27 cellular contexts compared by ENCODE assay signal in genomic region chr5:77083088-77083487, GRCh38.
"Had no signal": no experiment of that assay in that cellular context is flagged by ENCODE, and none has a peak within 500 bp of the region (broad histone marks: within the 10 kb centered on the region; RNA-seq: fewer than 3 reads in every experiment).

No MANE protein-coding gene starts in this region.

- ATAC-seq: activated T-cell treated with anti-CD3 and anti-CD28 coated beads, Interleukin-2, amount 50 U/mL, for 4 hours; body of pancreas; gastroesophageal sphincter; right lobe of liver had no signal

- H3K4me3 ChIP-seq: body of pancreas, cardiac muscle cell, colonic mucosa, gastroesophageal sphincter, hepatocyte, left ventricle myocardium inferior, lung, right lobe of liver, thoracic aorta, uterus had no signal

- H3K27me3 ChIP-seq: body of pancreas, colonic mucosa, gastroesophageal sphincter, hepatocyte, right lobe of liver, uterus had no signal

- H3K9me3 ChIP-seq: body of pancreas, colonic mucosa, gastroesophageal sphincter, left ventricle myocardium inferior, right lobe of liver, thoracic aorta, uterus had no signal

- H3K9me3 Mint-ChIP-seq: activated CD4-positive, alpha-beta memory T cell treated with anti-CD3 and anti-CD28 coated beads for 36 hours; activated CD4-positive, alpha-beta T cell treated with anti-CD3 and anti-CD28 coated beads, Interleukin-2, amount 10 ng/mL, durations not matched to agents 24 days and 14 days; activated naive CD4-positive, alpha-beta T cell treated with anti-CD3 and anti-CD28 coated beads, Interleukin-2, amount 50 U/mL, for 24 hours; activated T-cell treated with anti-CD3 and anti-CD28 coated beads, Interleukin-2, amount 50 U/mL, for 4 hours; activated T-helper 2 cell treated with anti-CD3 and anti-CD28 coated beads, Interferon-gamma antibody, Interleukin-2, Interleukin-4, amounts not matched to agents 10 μg/mL and 5 μg/mL and 100 μg/mL, durations not matched to agents 14 hours and 24 hours and 36 hours; natural killer cell treated with Interleukin-12 subunit alpha and Interleukin-12 subunit beta and Interleukin-15 and Interleukin-18, amount 100 ng/mL, for 72 hours had no signal

- FAIRE-seq: TTC549 had no signal

- H3K36me3 ChIP-seq: cardiac muscle cell, colonic mucosa, left ventricle myocardium inferior, right lobe of liver, uterus had no signal

- H3K27ac ChIP-seq: body of pancreas, cardiac muscle cell, colonic mucosa, gastroesophageal sphincter, hepatocyte, left ventricle myocardium inferior, right lobe of liver, thoracic aorta, uterus, VCaP had no signal

- DNase-seq: activated CD4-positive, alpha-beta memory T cell treated with anti-CD3 and anti-CD28 coated beads for 36 hours; activated CD4-positive, alpha-beta T cell treated with anti-CD3 and anti-CD28 coated beads, Interleukin-2, amount 10 ng/mL, durations not matched to agents 24 days and 14 days; activated T-cell treated with anti-CD3 and anti-CD28 coated beads, Interleukin-2, amount 50 U/mL, for 4 hours; aorta; body of pancreas; cerebellar nuclear complex; colonic mucosa; effector CD8-positive, alpha-beta T cell; islet precursor cell; left ventricle myocardium inferior; mesendoderm; right lobe of liver; stimulated activated CD4-positive, alpha-beta T cell treated with anti-CD3 and anti-CD28 coated beads, Interleukin-2, amount 100 ng/mL, for 48 hours; stimulated activated naive CD4-positive, alpha-beta T cell treated with Interleukin-2 at 50 U/mL for 16 hours; T-helper 9 cell; trophoblast cell; uterus had no signal

- H3K4me3 Mint-ChIP-seq: activated CD4-positive, alpha-beta memory T cell treated with anti-CD3 and anti-CD28 coated beads for 36 hours; activated CD4-positive, alpha-beta T cell treated with anti-CD3 and anti-CD28 coated beads, Interleukin-2, amount 10 ng/mL, durations not matched to agents 24 days and 14 days; activated naive CD4-positive, alpha-beta T cell treated with anti-CD3 and anti-CD28 coated beads, Interleukin-2, amount 50 U/mL, for 24 hours; activated T-cell treated with anti-CD3 and anti-CD28 coated beads, Interleukin-2, amount 50 U/mL, for 4 hours; natural killer cell treated with Interleukin-12 subunit alpha and Interleukin-12 subunit beta and Interleukin-15 and Interleukin-18, amount 100 ng/mL, for 72 hours had no signal

- H3K27me3 Mint-ChIP-seq: activated naive CD4-positive, alpha-beta T cell treated with anti-CD3 and anti-CD28 coated beads, Interleukin-2, amount 50 U/mL, for 24 hours; natural killer cell treated with Interleukin-12 subunit alpha and Interleukin-12 subunit beta and Interleukin-15 and Interleukin-18, amount 100 ng/mL, for 72 hours had no signal

- H3K36me3 Mint-ChIP-seq: natural killer cell treated with Interleukin-12 subunit alpha and Interleukin-12 subunit beta and Interleukin-15 and Interleukin-18, amount 100 ng/mL, for 72 hours had no signal

- H3K4me2 ChIP-seq: hepatocyte had no signal

- H3K27ac Mint-ChIP-seq: activated CD4-positive, alpha-beta memory T cell treated with anti-CD3 and anti-CD28 coated beads for 36 hours; activated CD4-positive, alpha-beta T cell treated with anti-CD3 and anti-CD28 coated beads, Interleukin-2, amount 10 ng/mL, durations not matched to agents 24 days and 14 days; activated naive CD4-positive, alpha-beta T cell treated with anti-CD3 and anti-CD28 coated beads, Interleukin-2, amount 50 U/mL, for 24 hours; activated T-helper 2 cell treated with anti-CD3 and anti-CD28 coated beads, Interferon-gamma antibody, Interleukin-2, Interleukin-4, amounts not matched to agents 10 μg/mL and 5 μg/mL and 100 μg/mL, durations not matched to agents 14 hours and 24 hours and 36 hours; natural killer cell treated with Interleukin-12 subunit alpha and Interleukin-12 subunit beta and Interleukin-15 and Interleukin-18, amount 100 ng/mL, for 72 hours had no signal
